ENCODE assay signal across 9 cellular contexts in the genomic region with DNA sequence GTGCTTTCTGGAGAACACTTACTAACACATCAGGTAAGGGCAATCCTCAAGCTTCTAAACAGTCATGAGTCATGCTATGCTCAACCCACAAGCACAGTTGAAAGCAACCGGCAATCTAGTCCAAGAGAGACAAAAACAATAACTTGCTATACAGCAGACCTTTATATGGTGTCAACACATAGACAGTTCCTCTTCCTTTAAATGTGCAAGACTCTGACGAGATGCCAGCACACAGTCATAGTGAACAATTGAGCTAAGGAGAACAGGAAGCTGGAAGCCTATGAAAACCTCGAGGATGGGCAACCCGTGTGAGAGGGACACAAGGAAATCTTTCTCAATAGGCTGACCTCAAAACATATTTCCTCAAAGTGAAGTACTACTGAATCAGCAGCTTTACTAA. TPM values are rescaled to one million over a fixed set of nuclear protein-coding genes. Genes with fewer than 3 reads are reported as not detected.
A peak's percentile ranks its signal among the peaks of the same experiment; 100 is the strongest.
DNase-seq lines count a peak whose midpoint lies in the region; ATAC-seq, FAIRE-seq and TF ChIP-seq lines count a peak whose summit lies in the region.
"Had no signal": no experiment of that assay in that cellular context is flagged by ENCODE, and none has a peak within 500 bp of the region (broad histone marks: within the 10 kb centered on the region; RNA-seq: fewer than 3 reads in every experiment).

No MANE protein-coding gene starts in this region.

- no peak for TF ChIP-seq RAD21 in H1 (IDR thresholded peaks at IDR 0.05 in 1 of 2, conservative IDR thresholded peaks at IDR 0.05 in 1 of 2; ENCODE audit: low read depth in 2 of 2, low read length in 2 of 2)

- no peak overlapping the region for H4K5ac ChIP-seq in H1 (ENCODE audit: insufficient read length, low read depth, low read length)

- no peak overlapping the region for H3K23ac ChIP-seq in H1 (ENCODE audit: insufficient read length)

- H2BK15ac ChIP-seq in H1 (ENCODE audit: low read length), result no peak overlapping the region

- H3K36me3 ChIP-seq in H1 (ENCODE audit: control insufficient read depth in 2 of 4, insufficient read depth in 4 of 4, low read length in 3 of 4), result peaks cover 3 to 23% (median 15%) of the 10 kb centered on the region in 4 experiments; a peak in 6 of 8 replicates

- H2AFZ ChIP-seq in H1 (ENCODE audit: low read length), result no peak overlapping the region

- no peak overlapping the region for H3K9ac ChIP-seq in H1 (replicated peaks in 1 of 4; ENCODE audit: extremely low read depth in 1 of 4, low read depth in 3 of 4, low read length in 3 of 4)

- no peak overlapping the region for H2BK5ac ChIP-seq in H1 (ENCODE audit: low read depth, low read length)

- H3K4me1 ChIP-seq in H1 (replicated peaks in 1 of 4; ENCODE audit: control insufficient read depth in 3 of 4, insufficient read depth in 4 of 4, low read length in 3 of 4), result no peaks in the 10 kb centered on the region; a peak in 1 of 7 replicates

- no peaks in the 10 kb centered on the region for H3K9me3 ChIP-seq in CD4-positive, alpha-beta T cell (ENCODE audit: control insufficient read depth, low read length)
- H3K9me3 ChIP-seq in H1 (ENCODE audit: insufficient read depth in 2 of 2, low read depth in 1 of 2, low read length in 1 of 2), result no peaks in the 10 kb centered on the region
- H3K9me3 ChIP-seq: Peyer's patch had no signal

- POLR2A ChIA-PET in CD4-positive, alpha-beta T cell (lab: Charles Lee), result interaction anchor here (1.2 to 1.6 kb wide), 3 partner anchors 15 to 64 kb away, joined by 3 to 5 read pairs (median 3); partner anchors contain the start of genes RABIF and TMEM183A
- POLR2A ChIA-PET in H1 (lab: Charles Lee; ENCODE audit: partially characterized antibody), result interaction anchor here (0.6 to 1.1 kb wide), 3 partner anchors 54 to 91 kb away, joined by 3 to 4 read pairs (median 3); partner anchors contain the start of gene TMEM183A

- ATAC-seq in CD4-positive, alpha-beta T cell (ENCODE audit: poor library complexity), result peak; percentile 59
- no peak for ATAC-seq in HG02623 (IDR thresholded peaks at IDR 0.05; ENCODE audit: unreplicated experiment)

- H4K91ac ChIP-seq in H1 (replicated peaks; ENCODE audit: insufficient read length, low read length), result no peak overlapping the region

- H2BK120ac ChIP-seq in H1 (replicated peaks; ENCODE audit: low read depth, low read length), result no peak overlapping the region

- H3K4me3 Mint-ChIP-seq in CD4-positive, alpha-beta T cell, result peak overlapping the region; percentile 47
- H3K4me3 Mint-ChIP-seq in mesothelial cell of epicardium, result no peak overlapping the region

- H3K56ac ChIP-seq in H1 (replicated peaks; ENCODE audit: insufficient read length, low read depth, low read length), result no peak overlapping the region

- peaks cover 0 to 8% of the 10 kb centered on the region in 2 experiments for H4K20me1 ChIP-seq in H1 (replicated peaks in 1 of 2; ENCODE audit: control insufficient read depth in 1 of 2, insufficient read depth in 2 of 2, low read length in 2 of 2)

- TF ChIP-seq POLR2A in H1 (IDR thresholded peaks at IDR 0.05; ENCODE audit: control extremely low read depth in 1 of 2, low read depth in 2 of 2, low read length in 2 of 2), result no peak

- CTCF ChIA-PET in CD4-positive, alpha-beta T cell (lab: Charles Lee), result interaction anchor here (1.1 kb wide), 1 partner anchor 46 kb away, joined by 5 read pairs; no protein-coding TSS in a partner anchor
- CTCF ChIA-PET in H1 (lab: Charles Lee; ENCODE audit: partially characterized antibody), result interaction anchor here (1.5 kb wide), 1 partner anchor 24 kb away, joined by 3 read pairs; no protein-coding TSS in a partner anchor

- no peak for TF ChIP-seq EP300 in H1 (IDR thresholded peaks at IDR 0.05; ENCODE audit: borderline replicate concordance in 1 of 2, low read depth in 2 of 2, low read length in 2 of 2)

- peaks cover 17 to 64% of the 10 kb centered on the region in 2 experiments for H3K79me2 ChIP-seq in H1 (ENCODE audit: control insufficient read depth in 1 of 2, insufficient read depth in 2 of 2, low read length in 2 of 2)

- intact Hi-C loops in CD4-positive, alpha-beta T cell (cut with DNase I, micrococcal nuclease), result no loop called here

- no peak overlapping the region for H2BK20ac ChIP-seq in H1 (ENCODE audit: low read length)

- H3K4me1 Mint-ChIP-seq in CD4-positive, alpha-beta T cell (ENCODE audit: low read depth), result peaks cover 65% of the 10 kb centered on the region
- peaks cover 27% of the 10 kb centered on the region for H3K4me1 Mint-ChIP-seq in mesothelial cell of epicardium

- no peak overlapping the region for H3K18ac ChIP-seq in H1 (ENCODE audit: extremely low read depth, low read length)

- H2AK5ac ChIP-seq in H1 (ENCODE audit: low read depth, low read length), result no peak overlapping the region

- no peak overlapping the region for H3K4ac ChIP-seq in H1 (replicated peaks; ENCODE audit: insufficient read length, low read depth, low read length)

- WGBS in H1 (ENCODE audit: extremely low coverage in 1 of 2, insufficient coverage in 1 of 2, insufficient read length in 1 of 2, insufficient replicate concordance in 2 of 2, low coverage in 1 of 2, low lambda C conversion rate in 2 of 2, missing lambda C conversion rate in 1 of 2), 2 experiments, result 90% methylated on average over 4 of the region's 4 CpGs; no CpG with 5 or more reads in 1 of the 2 experiments

- peak overlapping the region; percentile 28 for H3K27ac Mint-ChIP-seq in CD4-positive, alpha-beta T cell
- H3K27ac Mint-ChIP-seq in mesothelial cell of epicardium, result no peak overlapping the region

- peaks cover 60% of the 10 kb centered on the region for H3K36me3 Mint-ChIP-seq in CD4-positive, alpha-beta T cell (ENCODE audit: low read depth)
- H3K36me3 Mint-ChIP-seq in mesothelial cell of epicardium, result peaks cover 9% of the 10 kb centered on the region

- H2BK12ac ChIP-seq in H1 (ENCODE audit: low read depth, low read length), result no peak overlapping the region

- peaks cover 2% of the 10 kb centered on the region; the same call in 1 of the 2 replicates for H3K79me1 ChIP-seq in H1 (ENCODE audit: low read depth, low read length)

- H3K4me3 ChIP-seq in H1 (ENCODE audit: extremely low read depth in 1 of 4, insufficient read depth in 2 of 4, low read depth in 3 of 4, low read length in 4 of 4), result no peak overlapping the region
- H3K4me3 ChIP-seq: Peyer's patch had no signal

- no peaks in the 10 kb centered on the region for H3K27me3 ChIP-seq in CD4-positive, alpha-beta T cell (ENCODE audit: control insufficient read depth, insufficient read depth, low read length)
- H3K27me3 ChIP-seq in H1 (replicated peaks in 1 of 4; ENCODE audit: control insufficient read depth in 3 of 4, extremely low read depth in 1 of 4, insufficient read depth in 3 of 4, low read length in 3 of 4), result no peaks in the 10 kb centered on the region
- H3K27me3 ChIP-seq: Peyer's patch had no signal

- no peak for TF ChIP-seq CTCF in CD4-positive, alpha-beta T cell (IDR thresholded peaks at IDR 0.05)
- TF ChIP-seq CTCF in H1 (IDR thresholded peaks at IDR 0.05; ENCODE audit: control extremely low read depth in 1 of 3, insufficient read depth in 1 of 3, low read depth in 1 of 3, low read length in 3 of 3) (no peak), mesothelial cell of epicardium (IDR thresholded peaks at IDR 0.05; ENCODE audit: unreplicated experiment) (no peak)

- H4K8ac ChIP-seq in H1 (ENCODE audit: extremely low read depth, insufficient read depth, low read length), result no peak overlapping the region

- H3K23me2 ChIP-seq in H1 (ENCODE audit: low read depth, low read length), result peaks cover 2% of the 10 kb centered on the region; the same call in 1 of the 2 replicates

- no peak overlapping the region for H3K14ac ChIP-seq in H1 (ENCODE audit: insufficient read length)

- DNase-seq in CD4-positive, alpha-beta T cell, result no peak
- peak; percentile 74 for DNase-seq in OCI-M1 (lab: John Stamatoyannopoulos, UW)
- DNase-seq in H1 (ENCODE audit: low read depth in 1 of 2, low spot score in 2 of 2), result no peak
- peak; percentile 52 for DNase-seq in mucosa of gallbladder (ENCODE audit: low spot score)
- no peak for DNase-seq in mesothelial cell of epicardium (ENCODE audit: low spot score in 2 of 2, unreplicated experiment in 2 of 2)
- DNase-seq in stimulated activated CD8-positive, alpha-beta memory T cell treated with anti-CD3 and anti-CD28 coated beads, Interleukin-4, amount 100 ng/mL, for 48 hours, result no peak
- no peak for DNase-seq in NCI-H2081 treated with DMSO at 0.1 percent for 48 hours (lab: John Stamatoyannopoulos, UW)

- H3K4me2 ChIP-seq in H1 (ENCODE audit: insufficient read depth in 1 of 2, low read depth in 2 of 2, low read length in 2 of 2), result no peak overlapping the region

- H3K9me3 Mint-ChIP-seq in CD4-positive, alpha-beta T cell, result no peaks in the 10 kb centered on the region
- H3K9me3 Mint-ChIP-seq in mesothelial cell of epicardium, result no peaks in the 10 kb centered on the region

- H3K27ac ChIP-seq in CD4-positive, alpha-beta T cell (ENCODE audit: low read depth, low read length), result no peak overlapping the region
- H3K27ac ChIP-seq in H1 (ENCODE audit: low read depth, low read length), result 0 out of 2 replicates have a peak overlapping the region, but pooled peaks have one; percentile 2
- H3K27ac ChIP-seq: Peyer's patch had no signal

- FAIRE-seq in H1 (lab: Jason Lieb, UNC), result no peak

- H3K27me3 Mint-ChIP-seq in CD4-positive, alpha-beta T cell, result no peaks in the 10 kb centered on the region
- no peaks in the 10 kb centered on the region for H3K27me3 Mint-ChIP-seq in mesothelial cell of epicardium (ENCODE audit: low read depth)

RNA-seq across cellular contexts. Expression of gene ADIPOR1, which starts 5.3 kb away (rescaled TPM):
- 10 to 100 TPM; 91.5 to 95.6 TPM for total RNA-seq in CD4-positive, alpha-beta T cell
- total RNA-seq in H1 (2021; fragmentation: NEBNext Ultra II Directional; extraction: Animal tissue kit (Norgen Biotek cat#: 25700)), result 69.2 and 69.8 TPM in 2 replicates
- polyA plus RNA-seq in H1 (2011; rRNA removed), result 92.0 and 118 TPM in 2 replicates
- polyA plus RNA-seq in H1 (2011; cell fraction: cytosol; rRNA removed), result 94.5 TPM
- polyA plus RNA-seq in H1 (2011; cell fraction: nucleus; rRNA removed), result 67.8 TPM
- 57.4 to 64.6 TPM (median 60.1 TPM) in 4 replicates for polyA plus RNA-seq in H1 (2012, experiment 1 of 2)
- polyA plus RNA-seq in H1 (2012, experiment 2 of 2), result 65.3 TPM
- polyA plus RNA-seq in H1 (2013, experiment 1 of 2), result 87.3 TPM
- 87.8 TPM for polyA plus RNA-seq in H1 (2013, experiment 2 of 2)
- 190 and 194 TPM in 2 replicates for polyA minus RNA-seq in H1 (2011; rRNA and poly(A)+ RNA removed)
- polyA minus RNA-seq in H1 (2011; cell fraction: cytosol; rRNA and poly(A)+ RNA removed), result 50.3 TPM
- 57.3 TPM for polyA minus RNA-seq in H1 (2011; cell fraction: nucleus; rRNA and poly(A)+ RNA removed)
- total RNA-seq in mucosa of gallbladder, result 80.4 TPM
- 38.0 to 39.1 TPM (median 38.4 TPM) in 3 replicates for total RNA-seq in mesothelial cell of epicardium

RNA-seq across cellular contexts. Expression of gene CYB5R1, which starts 14.2 kb away (rescaled TPM):
- total RNA-seq in CD4-positive, alpha-beta T cell, result 10 to 100 TPM; 42.1 to 47.4 TPM
- 14.3 and 17.1 TPM in 2 replicates for total RNA-seq in H1 (2021; fragmentation: NEBNext Ultra II Directional; extraction: Animal tissue kit (Norgen Biotek cat#: 25700))
- polyA plus RNA-seq in H1 (2011; rRNA removed), result 11.9 and 14.3 TPM in 2 replicates
- 15.7 TPM for polyA plus RNA-seq in H1 (2011; cell fraction: cytosol; rRNA removed)
- polyA plus RNA-seq in H1 (2011; cell fraction: nucleus; rRNA removed), result 27.8 TPM
- 14.8 to 18.8 TPM (median 17.9 TPM) in 4 replicates for polyA plus RNA-seq in H1 (2012, experiment 1 of 2)
- polyA plus RNA-seq in H1 (2012, experiment 2 of 2), result 14.5 TPM
- 19.6 TPM for polyA plus RNA-seq in H1 (2013, experiment 1 of 2)
- polyA plus RNA-seq in H1 (2013, experiment 2 of 2), result 20.9 TPM
- polyA minus RNA-seq in H1 (2011; rRNA and poly(A)+ RNA removed), result 18.8 and 20.4 TPM in 2 replicates
- polyA minus RNA-seq in H1 (2011; cell fraction: cytosol; rRNA and poly(A)+ RNA removed), result 10.9 TPM
- 19.4 TPM for polyA minus RNA-seq in H1 (2011; cell fraction: nucleus; rRNA and poly(A)+ RNA removed)
- total RNA-seq in mucosa of gallbladder, result 78.3 TPM
- 25.9 to 26.6 TPM (median 26.1 TPM) in 3 replicates for total RNA-seq in mesothelial cell of epicardium

RNA-seq across cellular contexts. Expression of gene KLHL12, which starts 25.8 kb away (rescaled TPM):
- total RNA-seq in CD4-positive, alpha-beta T cell, result 10 to 100 TPM; 18.5 to 18.6 TPM
- 29.9 and 33.3 TPM in 2 replicates for total RNA-seq in H1 (2021; fragmentation: NEBNext Ultra II Directional; extraction: Animal tissue kit (Norgen Biotek cat#: 25700))
- polyA plus RNA-seq in H1 (2011; rRNA removed), result 22.3 and 27.2 TPM in 2 replicates
- 32.5 TPM for polyA plus RNA-seq in H1 (2011; cell fraction: cytosol; rRNA removed)
- polyA plus RNA-seq in H1 (2011; cell fraction: nucleus; rRNA removed), result 22.4 TPM
- polyA plus RNA-seq in H1 (2012, experiment 1 of 2), result 26.4 to 30.7 TPM (median 26.8 TPM) in 4 replicates
- 2.3 TPM for polyA plus RNA-seq in H1 (2012, experiment 2 of 2)
- 13.1 TPM for polyA plus RNA-seq in H1 (2013, experiment 1 of 2)
- polyA plus RNA-seq in H1 (2013, experiment 2 of 2), result 13.2 TPM
- polyA minus RNA-seq in H1 (2011; rRNA and poly(A)+ RNA removed), result 53.7 and 75.9 TPM in 2 replicates
- polyA minus RNA-seq in H1 (2011; cell fraction: cytosol; rRNA and poly(A)+ RNA removed), result 15.3 TPM
- polyA minus RNA-seq in H1 (2011; cell fraction: nucleus; rRNA and poly(A)+ RNA removed), result 20.5 TPM
- total RNA-seq in mucosa of gallbladder, result 26.8 TPM
- 26.5 to 31.0 TPM (median 27.8 TPM) in 3 replicates for total RNA-seq in mesothelial cell of epicardium

RNA-seq across cellular contexts. Expression of gene TMEM183A, which starts 54.4 kb away (rescaled TPM):
- 100 to 1,000 TPM; 187 to 194 TPM for total RNA-seq in CD4-positive, alpha-beta T cell
- total RNA-seq in H1 (2021; fragmentation: NEBNext Ultra II Directional; extraction: Animal tissue kit (Norgen Biotek cat#: 25700)), result 107 TPM in 2 replicates
- polyA plus RNA-seq in H1 (2011; rRNA removed), result 160 and 173 TPM in 2 replicates
- 145 TPM for polyA plus RNA-seq in H1 (2011; cell fraction: cytosol; rRNA removed)
- 139 TPM for polyA plus RNA-seq in H1 (2011; cell fraction: nucleus; rRNA removed)
- polyA plus RNA-seq in H1 (2012, experiment 1 of 2), result 74.7 to 91.0 TPM (median 88.0 TPM) in 4 replicates
- 75.9 TPM for polyA plus RNA-seq in H1 (2012, experiment 2 of 2)
- 66.1 TPM for polyA plus RNA-seq in H1 (2013, experiment 1 of 2)
- polyA plus RNA-seq in H1 (2013, experiment 2 of 2), result 65.5 TPM
- polyA minus RNA-seq in H1 (2011; rRNA and poly(A)+ RNA removed), result 169 and 202 TPM in 2 replicates
- 46.2 TPM for polyA minus RNA-seq in H1 (2011; cell fraction: cytosol; rRNA and poly(A)+ RNA removed)
- 65.6 TPM for polyA minus RNA-seq in H1 (2011; cell fraction: nucleus; rRNA and poly(A)+ RNA removed)
- 46.3 TPM for total RNA-seq in mucosa of gallbladder
- total RNA-seq in mesothelial cell of epicardium, result 58.4 to 64.5 TPM (median 64.0 TPM) in 3 replicates

Comparison
In these comparisons a context has a peak if more than half of its experiments do, and no peak if none do; other contexts are left out.
1. DNase-seq: peak in OCI-M1 (single experiment) and mucosa of gallbladder (single experiment); none in CD4-positive, alpha-beta T cell (0 of 10), H1 (0 of 2), mesothelial cell of epicardium (0 of 2), stimulated activated CD8-positive, alpha-beta memory T cell treated with anti-CD3 and anti-CD28 coated beads, Interleukin-4, amount 100 ng/mL, for 48 hours (single experiment) and NCI-H2081 treated with DMSO at 0.1 percent for 48 hours (single experiment).